In the genomic region with DNA sequence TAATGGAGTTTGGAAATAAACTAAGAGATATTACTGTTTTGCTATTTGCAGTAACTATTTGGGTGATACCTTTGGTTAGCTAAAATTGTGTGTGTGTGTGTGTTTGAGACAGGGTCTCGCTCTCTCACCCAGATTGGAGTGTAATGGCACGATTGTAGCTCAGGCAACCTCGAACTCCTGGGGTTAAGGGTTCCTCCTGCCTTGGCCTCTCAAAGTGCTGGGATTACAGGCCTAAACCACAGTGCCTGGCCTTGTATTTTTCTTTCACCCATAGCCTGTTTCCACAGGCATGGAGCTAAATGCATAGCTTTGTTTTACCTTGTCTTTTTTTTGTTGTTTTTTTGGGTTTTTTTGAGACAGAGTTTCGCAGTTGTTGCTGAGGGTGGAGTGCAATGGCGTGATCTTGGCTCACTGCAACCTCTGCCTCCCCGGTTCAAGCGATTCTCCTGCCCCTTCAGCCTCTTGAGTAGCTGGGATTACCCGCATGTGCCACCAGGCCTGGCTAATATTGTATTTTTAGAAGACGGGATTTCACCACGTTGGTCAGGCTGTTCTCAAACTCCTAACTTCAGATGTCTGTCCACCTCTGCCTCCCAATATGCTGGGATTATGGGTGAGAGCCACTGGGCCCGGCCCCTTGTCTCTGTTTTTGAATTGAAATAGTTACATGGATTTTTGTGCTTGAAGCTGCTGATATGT, we compare ENCODE assay signal across 8 cellular contexts. TPM values are rescaled to one million over a fixed set of nuclear protein-coding genes. Genes with fewer than 3 reads are reported as not detected.
A peak's percentile ranks its signal among the peaks of the same experiment; 100 is the strongest.
DNase-seq lines count a peak whose midpoint lies in the region; ATAC-seq and TF ChIP-seq lines count a peak whose summit lies in the region.

No MANE protein-coding gene starts in this region.

- no peaks in the 10 kb centered on the region for H3K27me3 Mint-ChIP-seq in naive thymus-derived CD8-positive, alpha-beta T cell

- peaks cover 30 to 85% (median 65%) of the 10 kb centered on the region in 4 donors for H3K4me1 Mint-ChIP-seq in naive thymus-derived CD8-positive, alpha-beta T cell

- H3K9me3 Mint-ChIP-seq in naive thymus-derived CD8-positive, alpha-beta T cell, result no peaks in the 10 kb centered on the region

- H4K20me1 ChIP-seq in MM.1S (ENCODE audit: insufficient read depth, low read length), result peaks cover 65% of the 10 kb centered on the region

- WGBS in ectodermal cell, 2 experiments, result 74 to 82% methylated on average over 11 of the region's 11 CpGs

- H3K4me3 Mint-ChIP-seq in naive thymus-derived CD8-positive, alpha-beta T cell, result peak overlapping the region; percentile 86 to 99 (median 97)

- CTCF ChIA-PET in AG04450 (lab: Charles Lee), result interaction anchor here (1.6 kb wide), 1 partner anchor 42 kb away, joined by 3 read pairs; no protein-coding TSS in a partner anchor

- H3K4me3 ChIP-seq in AG04450 (ENCODE audit: low read depth, low read length), result peak overlapping the region; percentile 30
- 0 out of 2 replicates have a peak overlapping the region, but pooled peaks have one; percentile 10 for H3K4me3 ChIP-seq in MM.1S (ENCODE audit: low read length)
- H3K4me3 ChIP-seq in ectodermal cell (ENCODE audit: insufficient read depth, low read depth, low read length), result peak overlapping the region; percentile 24

- H3K27ac ChIP-seq in AG04450 (ENCODE audit: low read depth, low read length), result no peak overlapping the region
- no peak overlapping the region for H3K27ac ChIP-seq in MM.1S (ENCODE audit: low read length)
- no peak overlapping the region for H3K27ac ChIP-seq in ectodermal cell (ENCODE audit: insufficient read depth, low read depth, low read length, poor library complexity, severe bottlenecking)

- H3K79me2 ChIP-seq in MM.1S (ENCODE audit: low read length), result peaks cover 100% of the 10 kb centered on the region

- no peaks in the 10 kb centered on the region for H3K9me2 ChIP-seq in MM.1S (replicated peaks; ENCODE audit: insufficient read depth, low read length)

- no peak overlapping the region for H3K9ac ChIP-seq in MM.1S (ENCODE audit: low read length)

- H3K9me3 ChIP-seq in AG04450 (ENCODE audit: control insufficient read depth, insufficient read depth, low read length) (no peaks in the 10 kb centered on the region), MM.1S (replicated peaks; ENCODE audit: insufficient read depth, low read length) (no peaks in the 10 kb centered on the region), ectodermal cell (ENCODE audit: control insufficient read depth, low read length) (no peaks in the 10 kb centered on the region)

- H3K36me3 ChIP-seq in MM.1S (replicated peaks; ENCODE audit: insufficient read depth, low read length) (peaks cover 13% of the 10 kb centered on the region; the same call in 1 of the 2 replicates), ectodermal cell (ENCODE audit: control insufficient read depth, insufficient read depth, low read length) (peaks cover 1% of the 10 kb centered on the region)

- POLR2A ChIA-PET in AG04450 (lab: Yijun Ruan, JAX), result no interaction called here
- POLR2A ChIA-PET in naive thymus-derived CD8-positive, alpha-beta T cell (lab: Charles Lee), result interaction anchor here (0.7 kb wide), 1 partner anchor 229 kb away, joined by 3 read pairs; no protein-coding TSS in a partner anchor

- no peak overlapping the region for H2AFZ ChIP-seq in MM.1S (ENCODE audit: low read length)

- H3K4me2 ChIP-seq in MM.1S (ENCODE audit: low read depth, low read length), result peak overlapping the region; percentile 64; the same call in 1 of the 2 replicates

- peaks cover 0 to 64% (median 27%) of the 10 kb centered on the region in 3 donors for H3K36me3 Mint-ChIP-seq in naive thymus-derived CD8-positive, alpha-beta T cell

- H3K4me1 ChIP-seq in MM.1S (ENCODE audit: low read length) (peaks cover 22% of the 10 kb centered on the region), ectodermal cell (ENCODE audit: control insufficient read depth, insufficient read depth, low read length) (peaks cover 4% of the 10 kb centered on the region)

- H3K27me3 ChIP-seq in AG04450 (ENCODE audit: control insufficient read depth, insufficient read depth, low read length) (no peaks in the 10 kb centered on the region), MM.1S (replicated peaks; ENCODE audit: insufficient read depth, low read length) (no peaks in the 10 kb centered on the region), ectodermal cell (ENCODE audit: control insufficient read depth, insufficient read depth, low read length, poor library complexity, severe bottlenecking) (no peaks in the 10 kb centered on the region)

- no peak for ATAC-seq in naive thymus-derived CD8-positive, alpha-beta T cell
- no peak for ATAC-seq in GM21515 (IDR thresholded peaks at IDR 0.05; ENCODE audit: unreplicated experiment)
- no peak for ATAC-seq in HG02798 (IDR thresholded peaks at IDR 0.05; ENCODE audit: poor library complexity, unreplicated experiment)

- no peak for DNase-seq in AG04450 (ENCODE audit: low read depth, low spot score)
- DNase-seq in MM.1S, result no peak
- DNase-seq in naive thymus-derived CD8-positive, alpha-beta T cell, result no peak
- no peak for DNase-seq in SKM-1 (lab: John Stamatoyannopoulos, UW; ENCODE audit: unreplicated experiment)
- no peak for DNase-seq in LoVo (ENCODE audit: low spot score)

- TF ChIP-seq CTCF in AG04450 (IDR thresholded peaks at IDR 0.05; ENCODE audit: low read depth, low read length), result no peak
- no peak for TF ChIP-seq CTCF in MM.1S (IDR thresholded peaks at IDR 0.05; ENCODE audit: low read length)

- H3F3A ChIP-seq in MM.1S (ENCODE audit: insufficient read depth, low read length), result peaks cover 28% of the 10 kb centered on the region

- H3K27ac Mint-ChIP-seq in naive thymus-derived CD8-positive, alpha-beta T cell, result peak overlapping the region; percentile 53 to 95 (median 84)

RNA-seq across cellular contexts. Expression of a gene that starts 5.6 kb away (rescaled TPM):
- 44.5 and 67.7 TPM in 2 replicates for polyA plus RNA-seq in AG04450 (2011; rRNA removed)
- 14.2 and 34.6 TPM in 2 replicates for polyA minus RNA-seq in AG04450 (2011; rRNA and poly(A)+ RNA removed)
- 148 TPM for polyA plus RNA-seq in ectodermal cell (2013, experiment 1 of 4)
- polyA plus RNA-seq in ectodermal cell (2013, experiment 2 of 4), result 147 TPM
- polyA plus RNA-seq in ectodermal cell (2013, experiment 3 of 4), result 119 TPM
- polyA plus RNA-seq in ectodermal cell (2013, experiment 4 of 4), result 120 TPM
- 100 to 1,000 TPM; 155 to 168 TPM for total RNA-seq in naive thymus-derived CD8-positive, alpha-beta T cell
- polyA plus RNA-seq in naive thymus-derived CD8-positive, alpha-beta T cell, result 10 to 100 TPM; 69.8 to 97.1 (median 93.0) TPM
